In the genomic region with DNA sequence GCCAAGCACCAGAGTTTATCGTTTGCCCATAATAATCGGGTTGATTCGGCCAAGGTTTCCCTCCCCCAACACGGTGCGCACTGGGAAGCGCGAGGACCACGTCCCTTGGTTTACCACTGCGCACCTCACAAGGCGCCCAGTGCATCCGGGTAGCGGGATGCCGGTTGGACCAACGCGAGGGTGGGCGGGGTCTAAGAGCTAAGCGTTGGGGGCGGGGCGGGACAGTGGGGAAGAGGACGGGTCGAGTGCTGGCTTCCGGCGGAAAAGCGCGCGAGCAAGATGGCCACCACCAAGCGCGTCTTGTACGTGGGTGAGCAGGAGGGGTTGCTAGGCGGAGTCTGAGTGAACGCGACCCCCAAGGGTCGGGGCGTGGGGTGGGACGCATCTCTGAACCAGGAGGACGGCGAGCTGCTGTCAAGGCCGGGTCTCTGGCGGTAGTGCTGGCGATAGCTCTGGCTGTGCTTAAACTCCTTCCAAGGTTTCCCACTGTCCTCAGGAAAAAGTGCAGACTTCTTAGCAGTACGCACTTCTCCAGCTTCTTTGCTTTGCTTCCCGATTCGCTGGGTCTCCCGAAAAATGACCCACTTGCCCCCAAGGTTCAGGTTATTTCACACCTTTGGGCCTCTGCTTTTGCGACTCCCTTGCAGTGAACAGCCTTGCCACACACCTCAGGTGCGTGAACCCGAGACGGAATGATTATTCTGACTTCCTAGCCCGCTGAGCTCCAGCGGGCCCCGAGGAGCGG, we compare ENCODE assay signal across 1 cellular context.
TF ChIP-seq lines count a peak whose summit lies in the region.

A gene (plus strand): TSS at position 261 of the 745 bp plus-strand sequence. CDS start 19 bp downstream, at position 280.

TF ChIP-seq in HEK293, 187 proteins besides CTCF, POLR2A, EP300 and RAD21 (continued from another document and continues in another):
- TF ChIP-seq, protein P1, sequence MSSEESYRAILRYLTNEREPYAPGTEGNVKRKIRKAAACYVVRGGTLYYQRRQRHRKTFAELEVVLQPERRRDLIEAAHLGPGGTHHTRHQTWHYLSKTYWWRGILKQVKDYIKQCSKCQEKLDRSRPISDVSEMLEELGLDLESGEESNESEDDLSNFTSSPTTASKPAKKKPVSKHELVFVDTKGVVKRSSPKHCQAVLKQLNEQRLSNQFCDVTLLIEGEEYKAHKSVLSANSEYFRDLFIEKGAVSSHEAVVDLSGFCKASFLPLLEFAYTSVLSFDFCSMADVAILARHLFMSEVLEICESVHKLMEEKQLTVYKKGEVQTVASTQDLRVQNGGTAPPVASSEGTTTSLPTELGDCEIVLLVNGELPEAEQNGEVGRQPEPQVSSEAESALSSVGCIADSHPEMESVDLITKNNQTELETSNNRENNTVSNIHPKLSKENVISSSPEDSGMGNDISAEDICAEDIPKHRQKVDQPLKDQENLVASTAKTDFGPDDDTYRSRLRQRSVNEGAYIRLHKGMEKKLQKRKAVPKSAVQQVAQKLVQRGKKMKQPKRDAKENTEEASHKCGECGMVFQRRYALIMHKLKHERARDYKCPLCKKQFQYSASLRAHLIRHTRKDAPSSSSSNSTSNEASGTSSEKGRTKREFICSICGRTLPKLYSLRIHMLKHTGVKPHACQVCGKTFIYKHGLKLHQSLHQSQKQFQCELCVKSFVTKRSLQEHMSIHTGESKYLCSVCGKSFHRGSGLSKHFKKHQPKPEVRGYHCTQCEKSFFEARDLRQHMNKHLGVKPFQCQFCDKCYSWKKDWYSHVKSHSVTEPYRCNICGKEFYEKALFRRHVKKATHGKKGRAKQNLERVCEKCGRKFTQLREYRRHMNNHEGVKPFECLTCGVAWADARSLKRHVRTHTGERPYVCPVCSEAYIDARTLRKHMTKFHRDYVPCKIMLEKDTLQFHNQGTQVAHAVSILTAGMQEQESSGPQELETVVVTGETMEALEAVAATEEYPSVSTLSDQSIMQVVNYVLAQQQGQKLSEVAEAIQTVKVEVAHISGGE (tag by site-specific recombination; conservative IDR thresholded peaks at IDR 0.05; ENCODE audit: low read depth) = peak; percentile 91
- TF ChIP-seq KLF8 (tag by site-specific recombination; IDR thresholded peaks at IDR 0.05) (0 out of 2 replicates have a peak, but pooled peaks have one; percentile 31), ZNF830 (tag by site-specific recombination; IDR thresholded peaks at IDR 0.05; ENCODE audit: low read depth) (no peak), ZNF423 (tag by site-specific recombination; IDR thresholded peaks at IDR 0.05) (no peak), ZIC2 (tag by site-specific recombination; IDR thresholded peaks at IDR 0.05) (0 out of 2 replicates have a peak, but pooled peaks have one; percentile 26), BCL11B (tag by site-specific recombination; IDR thresholded peaks at IDR 0.05; ENCODE audit: low read depth) (no peak), ZNF416 (tag by site-specific recombination; IDR thresholded peaks at IDR 0.05) (no peak), ZSCAN23 (tag by site-specific recombination; IDR thresholded peaks at IDR 0.05) (0 out of 2 replicates have a peak, but pooled peaks have one; percentile 53), KLF10 (tag by site-specific recombination; IDR thresholded peaks at IDR 0.05) (no peak), ZNF23 (tag by site-specific recombination; IDR thresholded peaks at IDR 0.05; ENCODE audit: borderline replicate concordance) (no peak), TCF7L2 (IDR thresholded peaks at IDR 0.05; ENCODE audit: borderline replicate concordance, low read depth, low read length) (no peak), ZNF391 (tag by site-specific recombination; IDR thresholded peaks at IDR 0.05; ENCODE audit: borderline replicate concordance, low read depth) (no peak), ZNF324 (tag by site-specific recombination; IDR thresholded peaks at IDR 0.05) (no peak), GLI4 (tag by site-specific recombination; IDR thresholded peaks at IDR 0.05) (no peak), ZNF311 (tag by site-specific recombination; IDR thresholded peaks at IDR 0.05; ENCODE audit: borderline replicate concordance) (no peak), ZNF530 (tag by site-specific recombination; IDR thresholded peaks at IDR 0.05; ENCODE audit: low read depth) (no peak), ZNF510 (tag by site-specific recombination; IDR thresholded peaks at IDR 0.05; ENCODE audit: insufficient replicate concordance) (no peak), ZNF549 (tag by site-specific recombination; IDR thresholded peaks at IDR 0.05) (no peak), ZNF433 (tag by site-specific recombination; IDR thresholded peaks at IDR 0.05; ENCODE audit: low read depth) (no peak), ZNF560 (tag by site-specific recombination; IDR thresholded peaks at IDR 0.05; ENCODE audit: borderline replicate concordance) (no peak), OVOL3 (tag by site-specific recombination; IDR thresholded peaks at IDR 0.05) (no peak), ZNF600 (tag by site-specific recombination; IDR thresholded peaks at IDR 0.05) (no peak), OSR2 (tag by site-specific recombination; IDR thresholded peaks at IDR 0.05) (no peak), KLF16 (tag by site-specific recombination; IDR thresholded peaks at IDR 0.05) (peak; percentile 1; the same call in 1 of the 2 replicates)
- TF ChIP-seq, protein P2, sequence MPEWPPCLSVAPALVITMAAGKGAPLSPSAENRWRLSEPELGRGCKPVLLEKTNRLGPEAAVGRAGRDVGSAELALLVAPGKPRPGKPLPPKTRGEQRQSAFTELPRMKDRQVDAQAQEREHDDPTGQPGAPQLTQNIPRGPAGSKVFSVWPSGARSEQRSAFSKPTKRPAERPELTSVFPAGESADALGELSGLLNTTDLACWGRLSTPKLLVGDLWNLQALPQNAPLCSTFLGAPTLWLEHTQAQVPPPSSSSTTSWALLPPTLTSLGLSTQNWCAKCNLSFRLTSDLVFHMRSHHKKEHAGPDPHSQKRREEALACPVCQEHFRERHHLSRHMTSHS (tag by site-specific recombination; IDR thresholded peaks at IDR 0.05) = no peak
- TF ChIP-seq, protein P3, sequence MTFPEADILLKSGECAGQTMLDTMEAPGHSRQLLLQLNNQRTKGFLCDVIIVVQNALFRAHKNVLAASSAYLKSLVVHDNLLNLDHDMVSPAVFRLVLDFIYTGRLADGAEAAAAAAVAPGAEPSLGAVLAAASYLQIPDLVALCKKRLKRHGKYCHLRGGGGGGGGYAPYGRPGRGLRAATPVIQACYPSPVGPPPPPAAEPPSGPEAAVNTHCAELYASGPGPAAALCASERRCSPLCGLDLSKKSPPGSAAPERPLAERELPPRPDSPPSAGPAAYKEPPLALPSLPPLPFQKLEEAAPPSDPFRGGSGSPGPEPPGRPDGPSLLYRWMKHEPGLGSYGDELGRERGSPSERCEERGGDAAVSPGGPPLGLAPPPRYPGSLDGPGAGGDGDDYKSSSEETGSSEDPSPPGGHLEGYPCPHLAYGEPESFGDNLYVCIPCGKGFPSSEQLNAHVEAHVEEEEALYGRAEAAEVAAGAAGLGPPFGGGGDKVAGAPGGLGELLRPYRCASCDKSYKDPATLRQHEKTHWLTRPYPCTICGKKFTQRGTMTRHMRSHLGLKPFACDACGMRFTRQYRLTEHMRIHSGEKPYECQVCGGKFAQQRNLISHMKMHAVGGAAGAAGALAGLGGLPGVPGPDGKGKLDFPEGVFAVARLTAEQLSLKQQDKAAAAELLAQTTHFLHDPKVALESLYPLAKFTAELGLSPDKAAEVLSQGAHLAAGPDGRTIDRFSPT (tag by site-specific recombination; IDR thresholded peaks at IDR 0.05) = no peak
- TF ChIP-seq, protein P4, sequence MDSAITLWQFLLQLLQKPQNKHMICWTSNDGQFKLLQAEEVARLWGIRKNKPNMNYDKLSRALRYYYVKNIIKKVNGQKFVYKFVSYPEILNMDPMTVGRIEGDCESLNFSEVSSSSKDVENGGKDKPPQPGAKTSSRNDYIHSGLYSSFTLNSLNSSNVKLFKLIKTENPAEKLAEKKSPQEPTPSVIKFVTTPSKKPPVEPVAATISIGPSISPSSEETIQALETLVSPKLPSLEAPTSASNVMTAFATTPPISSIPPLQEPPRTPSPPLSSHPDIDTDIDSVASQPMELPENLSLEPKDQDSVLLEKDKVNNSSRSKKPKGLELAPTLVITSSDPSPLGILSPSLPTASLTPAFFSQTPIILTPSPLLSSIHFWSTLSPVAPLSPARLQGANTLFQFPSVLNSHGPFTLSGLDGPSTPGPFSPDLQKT (IDR thresholded peaks at IDR 0.05; ENCODE audit: borderline replicate concordance, low read depth, low read length) = no peak
- TF ChIP-seq, protein P5, sequence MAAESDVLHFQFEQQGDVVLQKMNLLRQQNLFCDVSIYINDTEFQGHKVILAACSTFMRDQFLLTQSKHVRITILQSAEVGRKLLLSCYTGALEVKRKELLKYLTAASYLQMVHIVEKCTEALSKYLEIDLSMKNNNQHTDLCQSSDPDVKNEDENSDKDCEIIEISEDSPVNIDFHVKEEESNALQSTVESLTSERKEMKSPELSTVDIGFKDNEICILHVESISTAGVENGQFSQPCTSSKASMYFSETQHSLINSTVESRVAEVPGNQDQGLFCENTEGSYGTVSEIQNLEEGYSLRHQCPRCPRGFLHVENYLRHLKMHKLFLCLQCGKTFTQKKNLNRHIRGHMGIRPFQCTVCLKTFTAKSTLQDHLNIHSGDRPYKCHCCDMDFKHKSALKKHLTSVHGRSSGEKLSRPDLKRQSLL (tag by site-specific recombination; IDR thresholded peaks at IDR 0.05) = no peak
- TF ChIP-seq, protein P6, sequence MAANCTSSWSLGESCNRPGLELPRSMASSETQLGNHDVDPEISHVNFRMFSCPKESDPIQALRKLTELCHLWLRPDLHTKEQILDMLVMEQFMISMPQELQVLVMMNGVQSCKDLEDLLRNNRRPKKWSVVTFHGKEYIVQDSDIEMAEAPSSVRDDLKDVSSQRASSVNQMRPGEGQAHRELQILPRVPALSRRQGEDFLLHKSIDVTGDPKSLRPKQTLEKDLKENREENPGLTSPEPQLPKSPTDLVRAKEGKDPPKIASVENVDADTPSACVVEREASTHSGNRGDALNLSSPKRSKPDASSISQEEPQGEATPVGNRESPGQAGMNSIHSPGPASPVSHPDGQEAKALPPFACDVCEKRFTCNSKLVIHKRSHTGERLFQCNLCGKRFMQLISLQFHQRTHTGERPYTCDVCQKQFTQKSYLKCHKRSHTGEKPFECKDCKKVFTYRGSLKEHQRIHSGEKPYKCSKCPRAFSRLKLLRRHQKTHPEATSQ (tag by site-specific recombination; IDR thresholded peaks at IDR 0.05) = no peak
- TF ChIP-seq, protein P7, sequence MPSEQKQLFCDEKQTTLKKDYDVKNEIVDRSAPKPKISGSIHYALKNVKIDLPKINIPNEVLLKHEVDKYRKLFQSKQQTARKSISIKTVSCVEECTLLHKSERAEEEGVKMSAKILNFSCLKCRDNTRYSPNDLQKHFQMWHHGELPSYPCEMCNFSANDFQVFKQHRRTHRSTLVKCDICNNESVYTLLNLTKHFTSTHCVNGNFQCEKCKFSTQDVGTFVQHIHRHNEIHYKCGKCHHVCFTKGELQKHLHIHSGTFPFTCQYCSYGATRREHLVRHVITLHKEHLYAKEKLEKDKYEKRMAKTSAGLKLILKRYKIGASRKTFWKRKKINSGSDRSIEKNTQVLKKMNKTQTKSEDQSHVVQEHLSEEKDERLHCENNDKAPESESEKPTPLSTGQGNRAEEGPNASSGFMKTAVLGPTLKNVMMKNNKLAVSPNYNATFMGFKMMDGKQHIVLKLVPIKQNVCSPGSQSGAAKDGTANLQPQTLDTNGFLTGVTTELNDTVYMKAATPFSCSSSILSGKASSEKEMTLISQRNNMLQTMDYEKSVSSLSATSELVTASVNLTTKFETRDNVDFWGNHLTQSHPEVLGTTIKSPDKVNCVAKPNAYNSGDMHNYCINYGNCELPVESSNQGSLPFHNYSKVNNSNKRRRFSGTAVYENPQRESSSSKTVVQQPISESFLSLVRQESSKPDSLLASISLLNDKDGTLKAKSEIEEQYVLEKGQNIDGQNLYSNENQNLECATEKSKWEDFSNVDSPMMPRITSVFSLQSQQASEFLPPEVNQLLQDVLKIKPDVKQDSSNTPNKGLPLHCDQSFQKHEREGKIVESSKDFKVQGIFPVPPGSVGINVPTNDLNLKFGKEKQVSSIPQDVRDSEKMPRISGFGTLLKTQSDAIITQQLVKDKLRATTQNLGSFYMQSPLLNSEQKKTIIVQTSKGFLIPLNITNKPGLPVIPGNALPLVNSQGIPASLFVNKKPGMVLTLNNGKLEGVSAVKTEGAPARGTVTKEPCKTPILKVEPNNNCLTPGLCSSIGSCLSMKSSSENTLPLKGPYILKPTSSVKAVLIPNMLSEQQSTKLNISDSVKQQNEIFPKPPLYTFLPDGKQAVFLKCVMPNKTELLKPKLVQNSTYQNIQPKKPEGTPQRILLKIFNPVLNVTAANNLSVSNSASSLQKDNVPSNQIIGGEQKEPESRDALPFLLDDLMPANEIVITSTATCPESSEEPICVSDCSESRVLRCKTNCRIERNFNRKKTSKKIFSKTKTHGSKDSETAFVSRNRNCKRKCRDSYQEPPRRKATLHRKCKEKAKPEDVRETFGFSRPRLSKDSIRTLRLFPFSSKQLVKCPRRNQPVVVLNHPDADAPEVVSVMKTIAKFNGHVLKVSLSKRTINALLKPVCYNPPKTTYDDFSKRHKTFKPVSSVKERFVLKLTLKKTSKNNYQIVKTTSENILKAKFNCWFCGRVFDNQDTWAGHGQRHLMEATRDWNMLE (tag by site-specific recombination; conservative IDR thresholded peaks at IDR 0.05; ENCODE audit: low read depth) = peak; percentile 71
- TF ChIP-seq, protein P8, sequence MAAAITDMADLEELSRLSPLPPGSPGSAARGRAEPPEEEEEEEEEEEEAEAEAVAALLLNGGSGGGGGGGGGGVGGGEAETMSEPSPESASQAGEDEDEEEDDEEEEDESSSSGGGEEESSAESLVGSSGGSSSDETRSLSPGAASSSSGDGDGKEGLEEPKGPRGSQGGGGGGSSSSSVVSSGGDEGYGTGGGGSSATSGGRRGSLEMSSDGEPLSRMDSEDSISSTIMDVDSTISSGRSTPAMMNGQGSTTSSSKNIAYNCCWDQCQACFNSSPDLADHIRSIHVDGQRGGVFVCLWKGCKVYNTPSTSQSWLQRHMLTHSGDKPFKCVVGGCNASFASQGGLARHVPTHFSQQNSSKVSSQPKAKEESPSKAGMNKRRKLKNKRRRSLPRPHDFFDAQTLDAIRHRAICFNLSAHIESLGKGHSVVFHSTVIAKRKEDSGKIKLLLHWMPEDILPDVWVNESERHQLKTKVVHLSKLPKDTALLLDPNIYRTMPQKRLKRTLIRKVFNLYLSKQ (tag by site-specific recombination; IDR thresholded peaks at IDR 0.05; ENCODE audit: borderline replicate concordance) = no peak
- TF ChIP-seq, protein P9, sequence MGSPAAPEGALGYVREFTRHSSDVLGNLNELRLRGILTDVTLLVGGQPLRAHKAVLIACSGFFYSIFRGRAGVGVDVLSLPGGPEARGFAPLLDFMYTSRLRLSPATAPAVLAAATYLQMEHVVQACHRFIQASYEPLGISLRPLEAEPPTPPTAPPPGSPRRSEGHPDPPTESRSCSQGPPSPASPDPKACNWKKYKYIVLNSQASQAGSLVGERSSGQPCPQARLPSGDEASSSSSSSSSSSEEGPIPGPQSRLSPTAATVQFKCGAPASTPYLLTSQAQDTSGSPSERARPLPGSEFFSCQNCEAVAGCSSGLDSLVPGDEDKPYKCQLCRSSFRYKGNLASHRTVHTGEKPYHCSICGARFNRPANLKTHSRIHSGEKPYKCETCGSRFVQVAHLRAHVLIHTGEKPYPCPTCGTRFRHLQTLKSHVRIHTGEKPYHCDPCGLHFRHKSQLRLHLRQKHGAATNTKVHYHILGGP (tag by site-specific recombination; IDR thresholded peaks at IDR 0.05) = no peak
- TF ChIP-seq, protein P10, sequence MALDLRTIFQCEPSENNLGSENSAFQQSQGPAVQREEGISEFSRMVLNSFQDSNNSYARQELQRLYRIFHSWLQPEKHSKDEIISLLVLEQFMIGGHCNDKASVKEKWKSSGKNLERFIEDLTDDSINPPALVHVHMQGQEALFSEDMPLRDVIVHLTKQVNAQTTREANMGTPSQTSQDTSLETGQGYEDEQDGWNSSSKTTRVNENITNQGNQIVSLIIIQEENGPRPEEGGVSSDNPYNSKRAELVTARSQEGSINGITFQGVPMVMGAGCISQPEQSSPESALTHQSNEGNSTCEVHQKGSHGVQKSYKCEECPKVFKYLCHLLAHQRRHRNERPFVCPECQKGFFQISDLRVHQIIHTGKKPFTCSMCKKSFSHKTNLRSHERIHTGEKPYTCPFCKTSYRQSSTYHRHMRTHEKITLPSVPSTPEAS (tag by site-specific recombination; IDR thresholded peaks at IDR 0.05) = no peak
